In the genomic region with DNA sequence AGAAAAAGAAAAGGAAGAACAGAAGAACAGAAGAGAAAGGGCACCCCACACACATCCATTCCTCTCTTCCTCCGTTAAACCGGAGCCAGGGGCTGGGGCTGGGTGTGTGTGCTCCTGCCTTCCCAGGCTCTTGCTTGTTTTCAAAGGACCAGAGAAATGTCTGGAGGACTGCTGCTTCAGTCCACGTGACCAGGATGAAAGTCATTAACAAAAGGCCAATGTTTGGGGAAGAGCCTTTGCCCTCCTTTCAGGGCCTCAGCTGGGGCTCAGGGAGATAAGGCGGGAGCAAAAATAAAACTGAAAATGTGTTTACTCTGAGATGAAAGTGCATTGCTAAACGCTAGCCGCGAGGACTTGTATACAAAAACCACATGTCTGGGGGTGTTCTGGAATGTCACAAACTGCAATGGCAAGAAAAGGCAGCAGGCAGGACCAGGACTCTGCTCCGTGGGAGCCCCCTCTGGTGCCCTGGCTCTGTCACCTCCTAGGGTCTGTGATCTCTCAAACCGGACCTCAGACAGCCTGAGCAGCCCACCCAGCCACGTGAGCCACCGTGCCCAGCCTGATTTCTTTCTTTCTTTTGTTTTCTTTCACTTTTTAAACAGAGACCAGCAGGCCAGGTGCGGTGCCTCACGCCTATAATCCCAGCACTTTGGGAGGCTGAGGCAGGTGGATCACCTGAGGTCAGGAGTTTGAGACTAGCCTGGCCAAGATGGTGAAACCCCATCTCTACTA, we compare ENCODE assay signal across 8 cellular contexts. TPM values are rescaled to one million over a fixed set of nuclear protein-coding genes. Genes with fewer than 3 reads are reported as not detected.
DNase-seq lines count a peak whose midpoint lies in the region; TF ChIP-seq lines count a peak whose summit lies in the region.

No MANE protein-coding gene starts in this region.

- H3K4me1 Mint-ChIP-seq in glutamatergic neuron (ENCODE audit: low read depth, unreplicated experiment) = peaks cover 8% of the 10 kb centered on the region

- H3K4me3 ChIP-seq in vagina = peak overlapping the region; percentile 28 to 30

- no peaks in the 10 kb centered on the region for H3K27me3 ChIP-seq in vagina

- intact Hi-C loops in vagina (cut with DNase I) = no loop called here

- DNase-seq in DMS79 (lab: John Stamatoyannopoulos, UW) = peak; percentile 25
- peak; percentile 67 for DNase-seq in M059J (ENCODE audit: low read depth)
- DNase-seq in dedifferentiated amniotic fluid mesenchymal stem cell (ENCODE audit: extremely low spot score) = peak; percentile 39
- DNase-seq in mucosa of gallbladder (ENCODE audit: low spot score) = peak; percentile 69
- no peak for DNase-seq in vagina (ENCODE audit: extremely low spot score in 2 of 2)
- no peak for DNase-seq in stimulated activated naive CD4-positive, alpha-beta T cell (lab: John Stamatoyannopoulos, UW)
- DNase-seq in effector CD4-positive, alpha-beta T cell = no peak
- DNase-seq in glutamatergic neuron = no peak

- H3K4me1 ChIP-seq in vagina = peaks cover 24% of the 10 kb centered on the region

- H3K9me3 ChIP-seq in vagina = no peaks in the 10 kb centered on the region

- peak overlapping the region; percentile 88 for H3K27ac ChIP-seq in vagina

- H3K27me3 Mint-ChIP-seq in glutamatergic neuron (ENCODE audit: unreplicated experiment) = peaks cover 2% of the 10 kb centered on the region

- H3K4me3 Mint-ChIP-seq in glutamatergic neuron (ENCODE audit: unreplicated experiment) = no peak overlapping the region

- H3K9me3 Mint-ChIP-seq in glutamatergic neuron (ENCODE audit: unreplicated experiment) = no peaks in the 10 kb centered on the region

- H3K36me3 ChIP-seq in vagina = no peaks in the 10 kb centered on the region

- H3K36me3 Mint-ChIP-seq in glutamatergic neuron (ENCODE audit: unreplicated experiment) = no peaks in the 10 kb centered on the region

- no peak for TF ChIP-seq CTCF in vagina (IDR thresholded peaks at IDR 0.05)
- TF ChIP-seq CTCF in glutamatergic neuron (IDR thresholded peaks at IDR 0.05; ENCODE audit: partially characterized antibody, unreplicated experiment) = no peak

- no peak overlapping the region for H3K27ac Mint-ChIP-seq in glutamatergic neuron (ENCODE audit: unreplicated experiment)

- TF ChIP-seq POLR2A in vagina (IDR thresholded peaks at IDR 0.05) = no peak

RNA-seq across cellular contexts. Expression of gene MYH9, which starts 31.6 kb away (rescaled TPM):
- 151 and 320 TPM in 2 replicates for total RNA-seq in M059J (2014; rRNA removed; shearing (Covaris generic))
- total RNA-seq in mucosa of gallbladder = 544 TPM
- total RNA-seq in vagina = 333 TPM
- 122 TPM for total RNA-seq in glutamatergic neuron (ENCODE audit: unreplicated experiment)

Comparison
In these comparisons a context has a peak if more than half of its experiments do, and no peak if none do; other contexts are left out.
1. DNase-seq: peak in DMS79 (single experiment), M059J (single experiment), dedifferentiated amniotic fluid mesenchymal stem cell (single experiment) and mucosa of gallbladder (single experiment); none in vagina (0 of 2), stimulated activated naive CD4-positive, alpha-beta T cell (0 of 6), effector CD4-positive, alpha-beta T cell (single experiment) and glutamatergic neuron (single experiment).